ENCODE assay signal across 8 cellular contexts in the genomic region with DNA sequence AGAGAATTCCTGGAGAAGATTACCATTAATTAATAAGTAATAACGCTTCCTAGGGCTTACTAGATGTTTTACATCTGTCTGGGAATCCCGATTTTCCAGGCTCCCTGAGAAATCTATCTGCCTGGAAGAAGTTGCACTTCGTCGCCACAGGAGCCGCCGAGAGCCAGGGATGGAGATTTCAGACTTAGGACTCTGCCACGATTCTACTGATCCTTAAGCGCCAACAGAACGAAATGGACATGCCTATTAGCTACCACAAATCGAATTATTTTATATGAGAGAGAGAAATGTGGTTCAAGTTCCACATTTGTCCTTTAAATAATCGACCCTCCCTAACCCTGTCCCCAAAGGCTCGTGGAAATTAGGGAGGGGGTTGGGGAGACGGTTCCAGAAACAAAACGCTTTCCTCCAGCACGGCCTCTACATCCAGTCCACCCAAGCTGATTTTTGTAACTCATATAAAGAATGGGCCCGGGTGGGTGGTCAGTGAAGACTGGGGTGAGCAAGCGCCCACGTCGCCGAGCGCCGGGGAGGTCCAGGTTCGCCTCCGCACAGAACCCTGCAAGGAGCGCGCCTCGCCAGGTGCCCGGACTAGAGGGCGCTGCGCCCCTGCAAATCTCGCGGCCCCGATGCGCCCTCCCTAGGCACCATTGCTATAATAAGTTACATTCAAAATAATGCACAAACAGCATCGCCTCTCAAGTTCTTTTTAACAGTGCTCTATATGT. TPM values are rescaled to one million over a fixed set of nuclear protein-coding genes. Genes with fewer than 3 reads are reported as not detected.
DNase-seq lines count a peak whose midpoint lies in the region; ATAC-seq and TF ChIP-seq lines count a peak whose summit lies in the region.

No MANE protein-coding gene starts in this region.

- H3K27ac ChIP-seq in esophagus (ENCODE audit: low read depth in 2 of 2, low read length in 1 of 2) = peak overlapping the region; percentile 72 to 86
- peak overlapping the region; percentile 79 for H3K27ac ChIP-seq in urinary bladder (ENCODE audit: low read depth)

- peak overlapping the region; percentile 98 for H3K4me3 ChIP-seq in HFF-Myc (replicated peaks; ENCODE audit: low read depth, low read length)
- H3K4me3 ChIP-seq in esophagus (ENCODE audit: low read depth in 1 of 2, low read length in 2 of 2) = peak overlapping the region; percentile 59 to 84
- peak overlapping the region; percentile 74 for H3K4me3 ChIP-seq in urinary bladder (ENCODE audit: low read depth, low read length)

- TF ChIP-seq CTCF in HFF-Myc (IDR thresholded peaks at IDR 0.05; ENCODE audit: low read depth, low read length, missing control alignments) = peak; percentile 86

- in situ Hi-C loops in SK-MEL-5 (cut with HindIII; ENCODE audit: low pct_unique_long_range_greater_than_20kb, low sequenced_read_pairs) = no loop called here

- DNase-seq in AG20443 (ENCODE audit: low spot score) (peak; percentile 87), HFF-Myc (ENCODE audit: extremely low read depth, low read depth) (no peak), SK-MEL-5 (ENCODE audit: low read depth, low spot score) (peak; percentile 74), midbrain (lab: John Stamatoyannopoulos, UW) (peak; percentile 79)

- ATAC-seq in GM21526 (IDR thresholded peaks at IDR 0.05; ENCODE audit: low FRiP score, unreplicated experiment) = no peak
- no peak for ATAC-seq in GM21423 (IDR thresholded peaks at IDR 0.05; ENCODE audit: unreplicated experiment)

- H3K4me1 ChIP-seq in esophagus (ENCODE audit: control insufficient read depth in 2 of 2, insufficient read depth in 2 of 2, low read length in 1 of 2) = no peaks in the 10 kb centered on the region
- no peaks in the 10 kb centered on the region for H3K4me1 ChIP-seq in urinary bladder (ENCODE audit: insufficient read depth)

- H3K27me3 ChIP-seq in esophagus (ENCODE audit: control insufficient read depth in 1 of 2, insufficient read depth in 2 of 2, low read length in 2 of 2) = no peaks in the 10 kb centered on the region

- H3K36me3 ChIP-seq in esophagus (ENCODE audit: control insufficient read depth in 2 of 2, insufficient read depth in 2 of 2, low read length in 1 of 2) (no peaks in the 10 kb centered on the region), urinary bladder (ENCODE audit: insufficient read depth) (no peaks in the 10 kb centered on the region)

- 2 to 3% methylated on average over 35 of the region's 35 CpGs for WGBS in esophagus, 2 donors
- under 1% methylated on average over 35 of the region's 35 CpGs for WGBS in urinary bladder

- no peaks in the 10 kb centered on the region for H3K9me3 ChIP-seq in esophagus (ENCODE audit: control insufficient read depth in 2 of 2, insufficient read depth in 1 of 2, low read depth in 1 of 2, low read length in 1 of 2)

RNA-seq across cellular contexts. Expression of gene FAT1, which starts 1.9 kb away (rescaled TPM):
- 78.0 and 88.9 TPM in 2 replicates for total RNA-seq in SK-MEL-5 (2014; rRNA removed; shearing (Covaris generic))
- 75.3 and 95.6 TPM in 2 replicates for polyA plus RNA-seq in SK-MEL-5 (2015; cell fraction: cytosol; rRNA removed)
- 49.3 and 50.5 TPM in 2 replicates for polyA plus RNA-seq in SK-MEL-5 (2015; cell fraction: nucleus; rRNA removed)
- polyA plus RNA-seq in esophagus (10 to 100 TPM; 11.5 to 21.0 TPM), urinary bladder (40.8 TPM)
- total RNA-seq in urinary bladder = 215 TPM
